18 cellular contexts compared by ENCODE assay signal in the genomic region with DNA sequence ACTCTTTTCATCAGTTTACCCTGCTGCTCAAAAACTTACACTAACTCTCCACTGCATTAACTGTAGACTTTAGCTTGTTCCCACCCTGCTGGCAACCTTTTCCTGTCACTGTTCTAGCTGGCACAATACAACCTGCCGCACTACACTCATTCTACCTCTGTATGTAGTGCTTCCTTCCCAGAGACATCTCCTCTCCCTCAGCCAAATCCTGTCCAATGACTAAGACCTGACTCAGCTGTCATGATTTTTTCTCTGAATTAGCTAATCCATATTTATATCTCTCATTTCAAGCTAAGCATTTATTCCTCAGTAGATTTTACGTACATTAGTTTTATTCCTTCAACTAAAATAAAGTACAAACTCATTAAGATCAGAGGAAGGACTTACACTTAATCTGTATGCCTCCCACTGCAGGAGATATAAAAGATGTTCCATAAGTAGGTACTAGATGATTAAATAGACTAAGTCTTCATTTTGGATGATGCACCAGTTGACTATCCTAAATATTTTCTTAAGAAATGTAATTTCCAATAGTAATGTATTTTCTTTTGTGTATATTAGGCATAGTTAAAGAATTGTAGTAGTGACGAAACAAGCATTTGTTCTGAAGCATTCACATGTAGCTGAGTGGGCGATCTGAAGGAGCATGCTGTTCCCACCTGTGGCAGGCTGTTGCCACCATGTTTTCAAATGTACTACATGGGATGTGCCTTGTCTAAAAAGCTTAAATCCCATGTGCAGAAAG.
A peak's percentile ranks its signal among the peaks of the same experiment; 100 is the strongest.
DNase-seq lines count a peak whose midpoint lies in the region; ATAC-seq and TF ChIP-seq lines count a peak whose summit lies in the region.
"Had no signal": no experiment of that assay in that cellular context is flagged by ENCODE, and none has a peak within 500 bp of the region (broad histone marks: within the 10 kb centered on the region; RNA-seq: fewer than 3 reads in every experiment).

No MANE protein-coding gene starts in this region.

- DNase-seq in ELR (ENCODE audit: low read depth) (peak; percentile 86), dermis blood vessel endothelial cell (peak; percentile 63), non-pigmented ciliary epithelial cell (ENCODE audit: low read depth) (peak; percentile 4), DMS 273 treated with DMSO at 0.1 percent for 48 hours (lab: John Stamatoyannopoulos, UW) (no peak), NCI-H748 (lab: John Stamatoyannopoulos, UW; ENCODE audit: unreplicated experiment) (no peak), NK-92 (lab: John Stamatoyannopoulos, UW; ENCODE audit: unreplicated experiment) (no peak)
- DNase-seq: activated CD4-positive, alpha-beta T cell treated with anti-CD3 and anti-CD28 coated beads, Interleukin-2, amount 50 U/mL, for 1 hour; activated naive CD4-positive, alpha-beta T cell treated with anti-CD3 and anti-CD28 coated beads, Interleukin-2, amount 10 ng/mL, durations not matched to agents 7 days and 5 days; C1 segment of cervical spinal cord; heart right ventricle; islet precursor cell; mesendoderm; NCI-H187 treated with DMSO at 0.1 percent for 48 hours; NCI-H524; stimulated activated naive CD4-positive, alpha-beta T cell; trophoblast cell had no signal

- H2AFZ ChIP-seq in Loucy (ENCODE audit: low read length): no peak overlapping the region

- TF ChIP-seq CTCF in Loucy (conservative IDR thresholded peaks at IDR 0.05; ENCODE audit: low read length): no peak

- H3K9me3 ChIP-seq in Loucy (ENCODE audit: insufficient read depth, low read depth, low read length): no peaks in the 10 kb centered on the region
- H3K9me3 ChIP-seq: heart right ventricle had no signal

- no peaks in the 10 kb centered on the region for H3K9me2 ChIP-seq in Loucy (replicated peaks; ENCODE audit: low read depth, low read length)

- H3K36me3 ChIP-seq in Loucy (ENCODE audit: insufficient read depth, low read length): no peaks in the 10 kb centered on the region
- H3K36me3 ChIP-seq: heart right ventricle had no signal

- 0 out of 2 replicates have a peak, but pooled peaks cover 10% of the 10 kb centered on the region for H3K79me2 ChIP-seq in Loucy (ENCODE audit: insufficient read depth, low read length)

- H3K4me3 ChIP-seq in Loucy (ENCODE audit: low read length, poor library complexity, severe bottlenecking): no peak overlapping the region
- H3K4me3 ChIP-seq: heart right ventricle had no signal

- H3K9ac ChIP-seq in Loucy (ENCODE audit: low read depth, low read length, poor library complexity, severe bottlenecking): peak overlapping the region; percentile 62

- peaks cover 5% of the 10 kb centered on the region; the same call in 1 of the 2 replicates for H3F3A ChIP-seq in Loucy (ENCODE audit: low read depth)

- peaks cover 75% of the 10 kb centered on the region for H3K4me1 ChIP-seq in Loucy (ENCODE audit: insufficient read depth, low read length, poor library complexity, severe bottlenecking)
- H3K4me1 ChIP-seq: heart right ventricle had no signal

- peak overlapping the region; percentile 79 for H3K4me2 ChIP-seq in Loucy (ENCODE audit: low read depth, low read length, poor library complexity, severe bottlenecking)

- ATAC-seq in GM21360 (IDR thresholded peaks at IDR 0.05; ENCODE audit: unreplicated experiment): no peak
- ATAC-seq: heart right ventricle had no signal

- H3K27me3 ChIP-seq in Loucy (ENCODE audit: insufficient read depth, low read length, poor library complexity, severe bottlenecking): no peaks in the 10 kb centered on the region

- no peaks in the 10 kb centered on the region for H4K20me1 ChIP-seq in Loucy (ENCODE audit: insufficient read depth, low read length, poor library complexity, severe bottlenecking)

Comparison
In these comparisons a context has a peak if more than half of its experiments do, and no peak if none do; other contexts are left out.
1. DNase-seq: peak in ELR (single experiment), dermis blood vessel endothelial cell (single experiment) and non-pigmented ciliary epithelial cell (single experiment); none in DMS 273 treated with DMSO at 0.1 percent for 48 hours (single experiment), NCI-H748 (single experiment) and NK-92 (single experiment).